18 cellular contexts compared by ENCODE assay signal in genomic region chr17:68394608-68395331, GRCh38.
"Had no signal": no experiment of that assay in that cellular context is flagged by ENCODE, and none has a peak within 500 bp of the region (broad histone marks: within the 10 kb centered on the region; RNA-seq: fewer than 3 reads in every experiment).

No MANE protein-coding gene starts in this region.

- H3K4me3 ChIP-seq: gastrocnemius medialis, heart right ventricle, mucosa of descending colon, suprapubic skin, thyroid gland, upper lobe of left lung, vagina had no signal

- H3K36me3 ChIP-seq: gastrocnemius medialis, heart right ventricle, suprapubic skin, thyroid gland, upper lobe of left lung had no signal

- ATAC-seq: gastrocnemius medialis; heart right ventricle; left lobe of liver; mucosa of descending colon; naive thymus-derived CD8-positive, alpha-beta T cell; stimulated activated effector memory CD8-positive, alpha-beta T cell treated with anti-CD3 and anti-CD28 coated beads, Interleukin-12 subunit alpha, Interleukin-12 subunit beta, amount 100 ng/mL, for 72 hours; stimulated activated naive CD8-positive, alpha-beta T cell treated with anti-CD3 and anti-CD28 coated beads, Interleukin-15, Interleukin-2, amounts not matched to agents 100 U/mL and 50 U/mL, for 24 hours had no signal

- H3K4me3 Mint-ChIP-seq: naive thymus-derived CD8-positive, alpha-beta T cell; stimulated activated effector memory CD8-positive, alpha-beta T cell treated with anti-CD3 and anti-CD28 coated beads, Interleukin-12 subunit alpha, Interleukin-12 subunit beta, amount 100 ng/mL, for 72 hours had no signal

- H3K9me3 ChIP-seq: gastrocnemius medialis, mucosa of descending colon, neutrophil, suprapubic skin, thyroid gland, vagina had no signal

- H3K27me3 ChIP-seq: gastrocnemius medialis, heart right ventricle, neutrophil, suprapubic skin, thyroid gland, upper lobe of left lung, vagina had no signal

- H3K27ac ChIP-seq: gastrocnemius medialis, neutrophil, suprapubic skin, thyroid gland, upper lobe of left lung, vagina had no signal

- DNase-seq: effector CD4-positive, alpha-beta T cell; gastrocnemius medialis; heart right ventricle; hypothalamus; islet precursor cell; mucosa of descending colon; naive thymus-derived CD8-positive, alpha-beta T cell; stimulated activated CD4-positive, alpha-beta T cell treated with anti-CD3 and anti-CD28 coated beads, Interleukin-4, amount 100 ng/mL, for 1 hour; stimulated activated CD8-positive, alpha-beta memory T cell treated with anti-CD3 and anti-CD28 coated beads, Interleukin-4, amount 100 ng/mL, for 48 hours; stimulated activated naive CD8-positive, alpha-beta T cell treated with anti-CD3 and anti-CD28 coated beads, Interleukin-15, Interleukin-2, amounts not matched to agents 100 U/mL and 50 U/mL, for 24 hours; thyroid gland; upper lobe of left lung had no signal

- FAIRE-seq: colon had no signal

- H3K27ac Mint-ChIP-seq: stimulated activated effector memory CD8-positive, alpha-beta T cell treated with anti-CD3 and anti-CD28 coated beads, Interleukin-12 subunit alpha, Interleukin-12 subunit beta, amount 100 ng/mL, for 72 hours had no signal

- H3K27me3 Mint-ChIP-seq: naive thymus-derived CD8-positive, alpha-beta T cell had no signal
